Comparison of ENCODE assay signal across 20 cellular contexts in genomic region chr11:103867481-103867880, GRCh38.
DNase-seq lines count a peak whose midpoint lies in the region; ATAC-seq, FAIRE-seq and TF ChIP-seq lines count a peak whose summit lies in the region.
"Had no signal": no experiment of that assay in that cellular context is flagged by ENCODE, and none has a peak within 500 bp of the region (broad histone marks: within the 10 kb centered on the region; RNA-seq: fewer than 3 reads in every experiment).

No MANE protein-coding gene starts in this region.

- H3K4me3 ChIP-seq in bronchial epithelial cell (ENCODE audit: low read depth, low read length): no peak overlapping the region
- no peak overlapping the region for H3K4me3 ChIP-seq in epithelial cell of esophagus (ENCODE audit: low read length)
- H3K4me3 ChIP-seq: A549; BLaER1 treated with 17β-estradiol and CSF1 and Interleukin-3, amounts not matched to agents 10 nM and 100 nM had no signal

- no peaks in the 10 kb centered on the region for H3K4me1 ChIP-seq in foreskin keratinocyte
- H3K4me1 ChIP-seq: A549, Caco-2 had no signal

- H3K36me3 ChIP-seq in bronchial epithelial cell (ENCODE audit: control insufficient read depth, insufficient read depth, low read length): no peaks in the 10 kb centered on the region
- H3K36me3 ChIP-seq: BLaER1 treated with 17β-estradiol and CSF1 and Interleukin-3, amounts not matched to agents 10 nM and 100 nM had no signal

- no peak for TF ChIP-seq CTCF in bronchial epithelial cell (IDR thresholded peaks at IDR 0.05; ENCODE audit: insufficient read depth, low read length, severe bottlenecking)
- no peak for TF ChIP-seq CTCF in epithelial cell of esophagus (IDR thresholded peaks at IDR 0.05; ENCODE audit: insufficient read depth, low read depth, low read length, missing control alignments)
- TF ChIP-seq CTCF in foreskin keratinocyte (conservative IDR thresholded peaks at IDR 0.05): no peak

- DNase-seq in bronchial epithelial cell (ENCODE audit: low read depth) (peak; percentile 33), epithelial cell of esophagus (ENCODE audit: low read depth) (peak; percentile 75), foreskin keratinocyte (peak; percentile 20 to 62), 8988T (no peak)
- DNase-seq: AML-193; Caco-2; Calu3; CD4-positive, alpha-beta T cell; CD8-positive, alpha-beta T cell; DMS79 treated with DMSO at 0.1 percent for 48 hours; GF-D8 had no signal

- ATAC-seq in foreskin keratinocyte (peak; percentile 43), HG02678 (IDR thresholded peaks at IDR 0.05; ENCODE audit: unreplicated experiment) (no peak), GM19467 (IDR thresholded peaks at IDR 0.05; ENCODE audit: unreplicated experiment) (no peak)
- ATAC-seq: A549; CD8-positive, alpha-beta T cell had no signal

- FAIRE-seq in bronchial epithelial cell (lab: Jason Lieb, UNC): no peak
- FAIRE-seq: A549, D721Med, G401.6, GM12891, GM19239 had no signal

- no peaks in the 10 kb centered on the region for H3K27me3 ChIP-seq in bronchial epithelial cell (ENCODE audit: control insufficient read depth, insufficient read depth, low read length)
- peaks cover 2% of the 10 kb centered on the region for H3K27me3 ChIP-seq in foreskin keratinocyte
- H3K27me3 ChIP-seq: BLaER1 treated with 17β-estradiol and CSF1 and Interleukin-3, amounts not matched to agents 10 nM and 100 nM had no signal

- no peak overlapping the region for H3K27ac ChIP-seq in foreskin keratinocyte
- H3K27ac ChIP-seq: A549; BLaER1 treated with 17β-estradiol and CSF1 and Interleukin-3, amounts not matched to agents 10 nM and 100 nM; C4-2B had no signal
